8 cellular contexts compared by ENCODE assay signal in the genomic region with DNA sequence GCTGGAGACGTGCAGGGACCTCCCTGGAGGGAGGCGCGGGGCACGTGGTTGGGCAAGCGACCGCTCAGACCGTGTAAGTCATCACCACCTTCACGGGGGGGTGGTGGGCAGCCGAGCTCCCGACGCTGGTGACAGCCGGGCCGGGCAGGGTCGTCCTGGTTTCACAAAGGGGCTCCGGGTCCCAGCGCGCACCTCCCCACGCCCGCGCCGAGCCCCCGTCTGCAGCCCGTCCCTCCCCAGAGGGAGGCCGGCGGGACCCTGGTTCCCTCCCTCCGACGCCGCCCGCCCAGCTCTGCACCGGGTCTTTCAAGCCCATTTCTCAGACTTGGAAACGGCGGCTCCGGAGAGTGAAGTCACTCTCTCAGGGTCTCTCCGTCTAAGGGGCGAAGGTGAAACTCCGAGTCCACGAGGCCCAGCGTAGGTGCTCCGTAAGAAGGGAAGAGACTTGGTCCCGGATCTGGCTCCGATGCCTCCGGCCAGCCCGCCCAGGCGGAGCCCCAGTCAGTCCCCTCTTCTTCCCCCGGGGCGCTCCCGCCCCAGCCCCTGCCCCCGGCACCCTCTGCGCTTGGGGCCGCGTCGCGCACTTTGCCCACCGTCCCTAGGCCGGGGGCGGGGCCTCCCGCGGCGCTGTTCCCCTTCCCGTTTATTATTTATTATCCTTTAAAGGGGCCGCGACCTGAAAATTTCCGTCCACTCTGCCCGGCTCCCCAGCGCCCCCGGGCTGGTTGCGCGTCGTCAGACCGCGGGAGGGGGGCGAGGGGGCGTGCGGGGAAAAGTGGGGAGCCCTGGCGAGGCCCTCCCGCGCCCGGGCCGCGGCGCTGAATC. TPM values are rescaled to one million over a fixed set of nuclear protein-coding genes. Genes with fewer than 3 reads are reported as not detected.
DNase-seq lines count a peak whose midpoint lies in the region; ATAC-seq and TF ChIP-seq lines count a peak whose summit lies in the region.

No MANE protein-coding gene starts in this region.

- H3K27ac ChIP-seq in duodenal mucosa (ENCODE audit: low read depth, low read length) (peak overlapping the region; percentile 25), liver (ENCODE audit: low read depth in 1 of 2, low read length in 2 of 2) (peak overlapping the region; percentile 47 to 72)

- H3K4me1 ChIP-seq in duodenal mucosa (ENCODE audit: control insufficient read depth in 1 of 2, insufficient read depth in 2 of 2, low read length in 2 of 2) (peaks cover 0 to 6% of the 10 kb centered on the region in 2 donors), liver (ENCODE audit: control insufficient read depth in 4 of 4, insufficient read depth in 4 of 4, low read length in 3 of 4) (peaks cover 11 to 31% (median 23%) of the 10 kb centered on the region in 4 donors)

- peaks cover 42% of the 10 kb centered on the region for H3K4me1 Mint-ChIP-seq in CD14-positive monocyte

- peak overlapping the region in 5 of 7 donors; percentile 68 to 90 (median 87) for H3K27ac Mint-ChIP-seq in CD14-positive monocyte

- peak; percentile 42 for ATAC-seq in HG03460 (IDR thresholded peaks at IDR 0.05; ENCODE audit: unreplicated experiment)

- TF ChIP-seq RAD21 in liver (IDR thresholded peaks at IDR 0.05): no peak

- peak; percentile 72 for DNase-seq in CD14-positive monocyte (ENCODE audit: low spot score)
- DNase-seq in GM19240 (ENCODE audit: insufficient read length, low spot score): peak; percentile 92
- DNase-seq in NCI-H526 treated with DMSO at 0.1 percent for 48 hours (lab: John Stamatoyannopoulos, UW): peak; percentile 64
- peak; percentile 60 to 74 for DNase-seq in activated CD4-positive, alpha-beta T cell treated with anti-CD3 and anti-CD28 coated beads, Interleukin-2, amount 50 U/mL, for 24 hours (ENCODE audit: low read depth in 1 of 2, low spot score in 1 of 2)
- DNase-seq in stimulated activated CD4-positive, alpha-beta T cell treated with anti-CD3 and anti-CD28 coated beads, Interleukin-4, amount 100 ng/mL, for 48 hours (ENCODE audit: low read depth in 2 of 2): peak; percentile 48 to 67

- H3K4me3 ChIP-seq in duodenal mucosa (ENCODE audit: low read depth in 1 of 2, low read length in 2 of 2): peak overlapping the region; percentile 69 to 80
- H3K4me3 ChIP-seq in liver (ENCODE audit: low read depth in 1 of 3, low read length in 3 of 3): peak overlapping the region; percentile 58 to 90 (median 66)

- H3K9ac ChIP-seq in duodenal mucosa (ENCODE audit: low read depth in 1 of 2, low read length in 2 of 2) (peak overlapping the region; percentile 49 to 54), liver (ENCODE audit: low read depth in 1 of 2, low read length in 2 of 2) (peak overlapping the region in 1 of 2 donors; percentile 54)

- H3K4me3 Mint-ChIP-seq in CD14-positive monocyte: peak overlapping the region; percentile 84 to 87

- WGBS in liver: under 1% methylated on average over 81 of the region's 81 CpGs

- H3K9me3 Mint-ChIP-seq in CD14-positive monocyte: peaks cover 0 to 4% (median 2%) of the 10 kb centered on the region in 7 donors

- H3K36me3 Mint-ChIP-seq in CD14-positive monocyte: peaks cover 6 to 14% of the 10 kb centered on the region in 2 donors

- H3K27me3 ChIP-seq in duodenal mucosa (ENCODE audit: control insufficient read depth in 1 of 2, insufficient read depth in 2 of 2, low read length in 2 of 2) (peaks cover under 1 to 6% of the 10 kb centered on the region in 2 donors), liver (ENCODE audit: control insufficient read depth in 4 of 4, insufficient read depth in 4 of 4, low read length in 3 of 4) (peaks cover 0 to 2% (median under 1%) of the 10 kb centered on the region in 4 donors)

- H3K36me3 ChIP-seq in duodenal mucosa (ENCODE audit: control insufficient read depth in 1 of 2, insufficient read depth in 2 of 2, low read length in 2 of 2): no peaks in the 10 kb centered on the region
- no peaks in the 10 kb centered on the region for H3K36me3 ChIP-seq in liver (ENCODE audit: control insufficient read depth in 4 of 4, insufficient read depth in 3 of 4, low read depth in 1 of 4, low read length in 3 of 4)

- intact Hi-C loops in CD14-positive monocyte (cut with micrococcal nuclease): loop anchor here in 1 of 2 donors (5.0 to 10.0 kb wide), 2 partner anchors 177 to 320 kb away; partner anchors contain the start of genes ATP5F1D, GPX4 and MIDN

- H3K9me3 ChIP-seq in duodenal mucosa (ENCODE audit: control insufficient read depth in 1 of 2, low read length in 2 of 2) (no peaks in the 10 kb centered on the region), liver (ENCODE audit: control insufficient read depth in 4 of 4, low read length in 3 of 4) (no peaks in the 10 kb centered on the region)

- peaks cover 17 to 19% (median 18%) of the 10 kb centered on the region in 3 donors for H3K27me3 Mint-ChIP-seq in CD14-positive monocyte (ENCODE audit: low read depth in 3 of 3)

- TF ChIP-seq CTCF in CD14-positive monocyte (IDR thresholded peaks at IDR 0.05) (no peak), liver (IDR thresholded peaks at IDR 0.05; ENCODE audit: low read depth, low read length, missing input control) (no peak)

TF ChIP-seq in liver, 16 proteins besides CTCF, POLR2A, EP300 and RAD21:
- TF ChIP-seq RXRA (IDR thresholded peaks at IDR 0.05) (no peak), SP1 (IDR thresholded peaks at IDR 0.05) (peak; percentile 38), HNF4G (IDR thresholded peaks at IDR 0.05) (no peak), REST (IDR thresholded peaks at IDR 0.05) (no peak), HNF4A (conservative IDR thresholded peaks at IDR 0.05) (no peak), EGR1 (IDR thresholded peaks at IDR 0.05; ENCODE audit: low read depth in 2 of 2) (no peak), NR2F2 (IDR thresholded peaks at IDR 0.05) (no peak), GABPA (IDR thresholded peaks at IDR 0.05 in 1 of 2, conservative IDR thresholded peaks at IDR 0.05 in 1 of 2) (no peak)

RNA-seq across cellular contexts. Expression of gene ARID3A, which starts 0.5 kb away (rescaled TPM):
- polyA plus RNA-seq in CD14-positive monocyte (1 to 10 TPM; 2.1 to 3.2 TPM), liver (1 to 10 TPM in 1 of 2 donors, under 1 TPM in 1; 0.74 to 1.0 TPM)
- 10 to 100 TPM in 1 of 2 donors, 1 to 10 TPM in 1; 5.2 to 42.4 TPM for total RNA-seq in liver

RNA-seq across cellular contexts. Expression of gene KISS1R, which starts 8.2 kb away (rescaled TPM):
- polyA plus RNA-seq in CD14-positive monocyte (not detected), liver (not detected)
- not detected for total RNA-seq in liver

RNA-seq across cellular contexts. Expression of gene R3HDM4, which starts 12.3 kb away (rescaled TPM):
- 10 to 100 TPM; 78.7 to 99.9 TPM for polyA plus RNA-seq in CD14-positive monocyte
- 10 to 100 TPM; 17.4 to 72.4 TPM for total RNA-seq in liver
- polyA plus RNA-seq in liver: 10 to 100 TPM; 14.1 to 23.0 TPM

RNA-seq across cellular contexts. Expression of gene RNU6-9, which starts 32.0 kb away (rescaled TPM):
- polyA plus RNA-seq in CD14-positive monocyte (not detected), liver (not detected)
- not detected for total RNA-seq in liver

RNA-seq across cellular contexts. Expression of gene MED16, which starts 32.3 kb away (rescaled TPM):
- polyA plus RNA-seq in CD14-positive monocyte (10 to 100 TPM; 20.7 to 37.4 TPM), liver (10 to 100 TPM; 30.6 to 50.5 TPM)
- total RNA-seq in liver: 10 to 100 TPM; 39.7 to 42.3 TPM

Comparison
In these comparisons a context has a peak if more than half of its experiments do, and no peak if none do; other contexts are left out.
1. Peak in every context shown above with its lines: DNase-seq, ATAC-seq, H3K4me3 ChIP-seq and H3K27ac ChIP-seq.